Comparison of ENCODE assay signal across 10 cellular contexts in the genomic region with DNA sequence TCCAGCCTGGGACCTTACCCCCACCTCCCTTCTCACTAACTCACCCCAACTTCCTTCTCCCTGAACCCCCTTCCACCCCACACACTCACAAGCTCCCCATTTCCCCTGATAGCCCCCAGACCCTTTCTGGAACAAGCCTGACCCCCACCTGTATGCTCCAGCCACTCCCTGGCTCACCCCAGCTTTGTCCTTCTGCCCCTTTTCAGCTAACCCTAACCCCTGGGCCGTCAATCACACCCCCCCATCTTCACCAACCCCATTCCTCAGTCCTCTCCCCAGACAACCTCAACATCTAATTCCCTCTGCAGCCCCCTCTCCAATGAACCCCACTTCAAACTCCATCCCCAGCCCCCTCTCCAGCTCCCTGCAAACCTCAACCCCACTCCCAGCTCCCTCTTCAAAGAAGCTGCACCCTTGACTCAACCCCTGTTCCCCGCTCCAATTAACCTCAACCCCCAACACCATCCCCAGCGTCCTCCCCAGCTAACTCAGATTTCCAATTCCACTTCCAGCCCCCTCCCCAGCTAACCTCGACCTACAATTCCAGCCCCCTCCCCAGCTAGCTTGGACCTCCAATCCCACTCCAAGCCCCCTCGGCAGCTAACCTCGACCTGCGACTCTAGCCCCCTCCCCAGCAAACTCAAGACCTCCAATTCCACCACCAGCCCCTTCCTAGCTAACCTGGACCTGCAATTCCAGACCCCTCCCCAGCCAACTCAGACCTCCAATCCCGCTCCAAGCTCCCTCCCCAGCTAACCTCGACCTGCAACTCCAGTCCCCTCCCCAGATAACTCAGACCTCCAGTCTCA. TPM values are rescaled to one million over a fixed set of nuclear protein-coding genes. Genes with fewer than 3 reads are reported as not detected.
DNase-seq lines count a peak whose midpoint lies in the region; ATAC-seq and TF ChIP-seq lines count a peak whose summit lies in the region.
"Had no signal": no experiment of that assay in that cellular context is flagged by ENCODE, and none has a peak within 500 bp of the region (broad histone marks: within the 10 kb centered on the region; RNA-seq: fewer than 3 reads in every experiment).

No MANE protein-coding gene starts in this region.

- no peaks in the 10 kb centered on the region for H3K36me3 ChIP-seq in right atrium auricular region

- peaks cover 4% of the 10 kb centered on the region for H3K27me3 Mint-ChIP-seq in chondrocyte (ENCODE audit: low read depth)
- H3K27me3 Mint-ChIP-seq in natural killer cell treated with Interleukin-12 subunit alpha and Interleukin-12 subunit beta and Interleukin-15 and Interleukin-18, amount 100 ng/mL, for 72 hours: no peaks in the 10 kb centered on the region

- peak overlapping the region; percentile 58 for H3K4me3 Mint-ChIP-seq in chondrocyte (ENCODE audit: unreplicated experiment)
- peak overlapping the region; percentile 70 for H3K4me3 Mint-ChIP-seq in natural killer cell treated with Interleukin-12 subunit alpha and Interleukin-12 subunit beta and Interleukin-15 and Interleukin-18, amount 100 ng/mL, for 72 hours

- H3K27ac ChIP-seq in right atrium auricular region: peak overlapping the region in 1 of 2 donors; percentile 77

- H3K9me3 ChIP-seq in right atrium auricular region: no peaks in the 10 kb centered on the region

- H3K9me3 Mint-ChIP-seq in chondrocyte (ENCODE audit: low read depth): no peaks in the 10 kb centered on the region
- no peaks in the 10 kb centered on the region for H3K9me3 Mint-ChIP-seq in natural killer cell treated with Interleukin-12 subunit alpha and Interleukin-12 subunit beta and Interleukin-15 and Interleukin-18, amount 100 ng/mL, for 72 hours

- H3K27me3 ChIP-seq in right atrium auricular region: no peaks in the 10 kb centered on the region

- intact Hi-C loops in left cardiac atrium (cut with DNase I): no loop called here

- H3K4me1 ChIP-seq in right atrium auricular region: peaks cover 0 to 21% of the 10 kb centered on the region in 2 donors

- no peak for DNase-seq in right atrium auricular region (ENCODE audit: low spot score)
- DNase-seq in left cardiac atrium: no peak
- DNase-seq in chondrocyte (ENCODE audit: low spot score): no peak
- no peak for DNase-seq in natural killer cell treated with Interleukin-12 subunit alpha and Interleukin-12 subunit beta and Interleukin-15 and Interleukin-18, amount 100 ng/mL, for 72 hours (ENCODE audit: low spot score)
- DNase-seq in NCI-H1105 treated with DMSO at 0.1 percent for 48 hours (lab: John Stamatoyannopoulos, UW): no peak
- DNase-seq in D341Med (ENCODE audit: low spot score): no peak
- DNase-seq in GM13976 (ENCODE audit: low spot score): no peak
- DNase-seq: DMS153; NK-92 treated with Interleukin-12 subunit alpha and Interleukin-12 subunit beta, amount 100 ng/mL, for 24 hours had no signal

- in situ Hi-C loops in GM13976 (cut with MboI; ENCODE audit: low sequenced_read_pairs, unreplicated experiment): no loop called here

- ATAC-seq in left cardiac atrium (no peak), GM21737 (IDR thresholded peaks at IDR 0.05; ENCODE audit: unreplicated experiment) (no peak)
- ATAC-seq in natural killer cell treated with Interleukin-12 subunit alpha and Interleukin-12 subunit beta and Interleukin-15 and Interleukin-18, amount 100 ng/mL, for 72 hours: no peak

- H3K4me3 ChIP-seq in right atrium auricular region: peak overlapping the region; percentile 53 to 69

- H3K27ac Mint-ChIP-seq in chondrocyte (ENCODE audit: unreplicated experiment): no peak overlapping the region
- peak overlapping the region in 1 of 2 donors; percentile 51 for H3K27ac Mint-ChIP-seq in natural killer cell treated with Interleukin-12 subunit alpha and Interleukin-12 subunit beta and Interleukin-15 and Interleukin-18, amount 100 ng/mL, for 72 hours

- TF ChIP-seq CTCF in right atrium auricular region (IDR thresholded peaks at IDR 0.05) (no peak), chondrocyte (IDR thresholded peaks at IDR 0.05) (no peak), GM13976 (IDR thresholded peaks at IDR 0.05; ENCODE audit: borderline replicate concordance, control extremely low read depth, extremely low read depth, insufficient read depth, missing control alignments) (no peak)

- H3K36me3 Mint-ChIP-seq in chondrocyte (ENCODE audit: low read depth): no peaks in the 10 kb centered on the region
- H3K36me3 Mint-ChIP-seq in natural killer cell treated with Interleukin-12 subunit alpha and Interleukin-12 subunit beta and Interleukin-15 and Interleukin-18, amount 100 ng/mL, for 72 hours: no peaks in the 10 kb centered on the region

- H3K4me1 Mint-ChIP-seq in chondrocyte (ENCODE audit: low read depth): peaks cover 2% of the 10 kb centered on the region
- peaks cover 0 to 5% of the 10 kb centered on the region in 2 donors for H3K4me1 Mint-ChIP-seq in natural killer cell treated with Interleukin-12 subunit alpha and Interleukin-12 subunit beta and Interleukin-15 and Interleukin-18, amount 100 ng/mL, for 72 hours (ENCODE audit: low read depth in 2 of 2)

RNA-seq across cellular contexts. Expression of a gene that starts 0.9 kb away (rescaled TPM):
- 10 to 100 TPM; 18.0 to 22.8 TPM for total RNA-seq in right atrium auricular region
- 10 to 100 TPM; 19.8 to 45.9 TPM for total RNA-seq in left cardiac atrium
- 1.9 to 3.6 TPM (median 2.5 TPM) in 3 replicates for total RNA-seq in chondrocyte
- under 1 TPM; 0.26 to 0.59 TPM for total RNA-seq in natural killer cell treated with Interleukin-12 subunit alpha and Interleukin-12 subunit beta and Interleukin-15 and Interleukin-18, amount 100 ng/mL, for 72 hours

RNA-seq across cellular contexts. Expression of a gene that starts 19.6 kb away (rescaled TPM):
- total RNA-seq in right atrium auricular region: 10 to 100 TPM; 36.5 to 58.0 TPM
- total RNA-seq in left cardiac atrium: 100 to 1,000 TPM; 108 to 211 TPM
- 14.1 to 20.9 TPM (median 20.2 TPM) in 3 replicates for total RNA-seq in chondrocyte
- total RNA-seq in natural killer cell treated with Interleukin-12 subunit alpha and Interleukin-12 subunit beta and Interleukin-15 and Interleukin-18, amount 100 ng/mL, for 72 hours: not detected

RNA-seq across cellular contexts. Expression of a gene that starts 38.3 kb away (rescaled TPM):
- total RNA-seq in right atrium auricular region: 10 to 100 TPM; 22.9 to 38.0 TPM
- 10 to 100 TPM; 21.9 to 25.5 TPM for total RNA-seq in left cardiac atrium
- 28.2 to 34.0 TPM (median 32.7 TPM) in 3 replicates for total RNA-seq in chondrocyte
- total RNA-seq in natural killer cell treated with Interleukin-12 subunit alpha and Interleukin-12 subunit beta and Interleukin-15 and Interleukin-18, amount 100 ng/mL, for 72 hours: 10 to 100 TPM; 30.5 to 91.6 TPM

Comparison
In these comparisons a context has a peak if more than half of its experiments do, and no peak if none do; other contexts are left out.
1. RNA of a gene that starts 19.6 kb away (total RNA-seq): 108 to 211 TPM in left cardiac atrium, 36.5 to 58.0 TPM in right atrium auricular region and 14.1 to 20.9 TPM in chondrocyte; not detected in natural killer cell treated with Interleukin-12 subunit alpha and Interleukin-12 subunit beta and Interleukin-15 and Interleukin-18, amount 100 ng/mL, for 72 hours; every median in the first group is over 10 times any median in the second.